ENCODE assay signal across 25 cellular contexts in genomic region chr20:37893566-37894241, GRCh38. TPM values are rescaled to one million over a fixed set of nuclear protein-coding genes. Genes with fewer than 3 reads are reported as not detected.
"Had no signal": no experiment of that assay in that cellular context is flagged by ENCODE, and none has a peak within 500 bp of the region (broad histone marks: within the 10 kb centered on the region; RNA-seq: fewer than 3 reads in every experiment).

No MANE protein-coding gene starts in this region.

- H3K27me3 ChIP-seq: ovary, right atrium auricular region, tibial nerve, upper lobe of left lung, vagina had no signal

- H2AFZ ChIP-seq: hepatocyte had no signal

- H3K9me3 Mint-ChIP-seq: mesothelial cell of epicardium; natural killer cell; nephron progenitor cell; stimulated activated naive CD8-positive, alpha-beta T cell treated with anti-CD3 and anti-CD28 coated beads, Interleukin-15, amount 100 ng/mL, for 72 hours had no signal

- H3K4me2 ChIP-seq: hepatocyte had no signal

- H3K36me3 Mint-ChIP-seq: mesothelial cell of epicardium, naive B cell, natural killer cell had no signal

- H3K4me3 ChIP-seq: hepatocyte, left ventricle myocardium inferior, lung, ovary, right atrium auricular region, skin epidermis, tibial nerve, upper lobe of left lung, vagina had no signal

- H3K27ac Mint-ChIP-seq: mesothelial cell of epicardium; natural killer cell; nephron progenitor cell; progenitor cell of endocrine pancreas; stimulated activated naive CD8-positive, alpha-beta T cell treated with anti-CD3 and anti-CD28 coated beads, Interleukin-15, amount 100 ng/mL, for 72 hours had no signal

- H3K4me1 ChIP-seq: upper lobe of left lung, vagina had no signal

- H3K9me3 ChIP-seq: left ventricle myocardium inferior, ovary, right atrium auricular region, tibial nerve, upper lobe of left lung, vagina had no signal

- H3K4me1 Mint-ChIP-seq: mesothelial cell of epicardium; natural killer cell; stimulated activated naive CD8-positive, alpha-beta T cell treated with anti-CD3 and anti-CD28 coated beads, Interleukin-15, amount 100 ng/mL, for 72 hours had no signal

- DNase-seq: islet precursor cell; left ventricle myocardium inferior; mesendoderm; naive B cell; natural killer cell; nephron progenitor cell; ovary; stimulated activated CD4-positive, alpha-beta T cell treated with anti-CD3 and anti-CD28 coated beads, Interleukin-12 subunit alpha, Interleukin-12 subunit beta, amount 100 ng/mL, for 4 hours; stimulated activated CD4-positive, alpha-beta T cell treated with anti-CD3 and anti-CD28 coated beads, Interleukin-15, amount 100 ng/mL, for 24 hours; stimulated activated CD4-positive, alpha-beta T cell treated with anti-CD3 and anti-CD28 coated beads, Interleukin-2, amount 100 ng/mL, for 24 hours; stimulated activated CD4-positive, alpha-beta T cell treated with anti-CD3 and anti-CD28 coated beads, Interleukin-4, amount 100 ng/mL, for 1 hour; stimulated activated naive CD4-positive, alpha-beta T cell treated with Interleukin-2 at 50 U/mL for 16 hours; stimulated activated naive CD8-positive, alpha-beta T cell treated with anti-CD3 and anti-CD28 coated beads, Interleukin-15, amount 100 ng/mL, for 72 hours; substantia nigra; upper lobe of left lung had no signal

- H3K79me2 ChIP-seq: hepatocyte had no signal

- ATAC-seq: natural killer cell; sciatic nerve; stimulated activated naive CD8-positive, alpha-beta T cell treated with anti-CD3 and anti-CD28 coated beads, Interleukin-15, amount 100 ng/mL, for 72 hours had no signal

- H3K4me3 Mint-ChIP-seq: mesothelial cell of epicardium; natural killer cell; nephron progenitor cell; stimulated activated naive CD8-positive, alpha-beta T cell treated with anti-CD3 and anti-CD28 coated beads, Interleukin-15, amount 100 ng/mL, for 72 hours had no signal

- H3K27ac ChIP-seq: hepatocyte, left ventricle myocardium inferior, ovary, right atrium auricular region, skin epidermis, tibial nerve, upper lobe of left lung, vagina had no signal

- H3K27me3 Mint-ChIP-seq: naive B cell had no signal

- H3K36me3 ChIP-seq: left ventricle myocardium inferior, ovary, right atrium auricular region, tibial nerve, upper lobe of left lung, vagina had no signal

RNA-seq across cellular contexts. Expression of gene VSTM2L, which starts 9.2 kb away (rescaled TPM):
- total RNA-seq: mononuclear cell, vagina had no signal
